ENCODE assay signal across 8 cellular contexts in genomic region chr4:181528570-181529184, GRCh38.
DNase-seq lines count a peak whose midpoint lies in the region; ATAC-seq lines count a peak whose summit lies in the region.

No MANE protein-coding gene starts in this region.

- peak; percentile 40 for DNase-seq in stimulated activated CD4-positive, alpha-beta T cell treated with anti-CD3 and anti-CD28 coated beads, Interleukin-15, amount 100 ng/mL, for 24 hours
- DNase-seq in stimulated activated CD4-positive, alpha-beta T cell treated with anti-CD3 and anti-CD28 coated beads, Interleukin-4, amount 100 ng/mL, for 1 hour: no peak
- DNase-seq in H7: peak; percentile 57
- DNase-seq in NAMALWA (ENCODE audit: low spot score): peak; percentile 63
- peak; percentile 40 for DNase-seq in SW480 (ENCODE audit: low spot score)
- DNase-seq in fibroblast of peridontal ligament (ENCODE audit: extremely low read depth): peak; percentile 79
- peak; percentile 13 for DNase-seq in occipital lobe (lab: John Stamatoyannopoulos, UW)

- H3K36me3 ChIP-seq in H7 (replicated peaks; ENCODE audit: control insufficient read depth, insufficient read depth, low read length): no peaks in the 10 kb centered on the region

- H3K27me3 ChIP-seq in H7 (ENCODE audit: control insufficient read depth, insufficient read depth, low read length): no peaks in the 10 kb centered on the region

- ATAC-seq in HG03135 (IDR thresholded peaks at IDR 0.05; ENCODE audit: unreplicated experiment): no peak

- H3K4me3 ChIP-seq in H7 (ENCODE audit: insufficient read depth, low read depth, low read length): no peak overlapping the region
